Comparison of ENCODE assay signal across 11 cellular contexts in genomic region chr17:12635996-12636395, GRCh38. TPM values are rescaled to one million over a fixed set of nuclear protein-coding genes. Genes with fewer than 3 reads are reported as not detected.
"Had no signal": no experiment of that assay in that cellular context is flagged by ENCODE, and none has a peak within 500 bp of the region (broad histone marks: within the 10 kb centered on the region; RNA-seq: fewer than 3 reads in every experiment).

No MANE protein-coding gene starts in this region.

RNA-seq across cellular contexts. Expression of gene MYOCD, which starts 29.7 kb away (rescaled TPM):
- total RNA-seq: activated CD4-positive, alpha-beta memory T cell treated with anti-CD3 and anti-CD28 coated beads, Interleukin-2, amount 10 ng/mL, durations not matched to agents 7 days and 5 days; activated CD4-positive, alpha-beta T cell treated with anti-CD3 and anti-CD28 coated beads for 36 hours; activated CD4-positive, alpha-beta T cell treated with anti-CD3 and anti-CD28 coated beads, Interleukin-2, amount 10 ng/mL, durations not matched to agents 7 days and 5 days; activated CD8-positive, alpha-beta memory T cell treated with anti-CD3 and anti-CD28 coated beads, Interleukin-2, amount 10 ng/mL, durations not matched to agents 7 days and 5 days; activated CD8-positive, alpha-beta T cell treated with anti-CD3 and anti-CD28 coated beads, Interleukin-2, amount 10 ng/mL, durations not matched to agents 7 days and 5 days; activated naive CD8-positive, alpha-beta T cell treated with anti-CD3 and anti-CD28 coated beads, Interleukin-2, amount 10 ng/mL, durations not matched to agents 7 days and 5 days; activated T-helper 2 cell treated with anti-CD3 and anti-CD28 coated beads, Interferon-gamma antibody, Interleukin-2, Interleukin-4, amounts not matched to agents 10 μg/mL and 5 μg/mL and 100 μg/mL, durations not matched to agents 14 hours and 24 hours and 36 hours; T-cell; T-helper 1 cell treated with Interleukin-12 subunit alpha and Interleukin-12 subunit beta and Interleukin-4 antibody, amounts not matched to agents 30 ng/mL and 1 ng/mL, for 36 hours; T-helper 17 cell; T-helper 2 cell treated with Interferon-gamma antibody and Interleukin-4, amounts not matched to agents 100 ng/mL and 5 ng/mL, for 36 hours had no signal
